26 cellular contexts compared by ENCODE assay signal in genomic region chr15:71742964-71743363, GRCh38.
"Had no signal": no experiment of that assay in that cellular context is flagged by ENCODE, and none has a peak within 500 bp of the region (broad histone marks: within the 10 kb centered on the region; RNA-seq: fewer than 3 reads in every experiment).

No MANE protein-coding gene starts in this region.

- H3K9me3 ChIP-seq: Peyer's patch, SJCRH30 had no signal

- ATAC-seq: K562, Right ventricle myocardium inferior, SK-N-SH treated with all-trans-retinoic acid at 6 μM for 48 hours had no signal

- H2AFZ ChIP-seq: PC-9 had no signal

- H3K4me3 ChIP-seq: K562, PC-9, Peyer's patch, SJCRH30 had no signal

- H3K27ac ChIP-seq: HL-60, KMS-11, PC-9, Peyer's patch, SJCRH30 had no signal

- H3K36me3 ChIP-seq: Peyer's patch, SJCRH30 had no signal

- FAIRE-seq: HTR-8/SVneo had no signal

- DNase-seq: Kasumi-1; MV-4-11; NCI-H1048; NCI-H1105; NCI-H1417; NCI-H1436 treated with DMSO at 0.1 percent for 48 hours; NCI-H1694; NCI-H187 treated with DMSO at 0.1 percent for 48 hours; NCI-H2029 treated with DMSO at 0.1 percent for 48 hours; NCI-H226; NCI-H446; NCI-H510A; NCI-H524 treated with DMSO at 0.1 percent for 48 hours; NCI-H69; NCI-H774; NK-92 treated with Interleukin-12 subunit alpha and Interleukin-12 subunit beta, amount 100 ng/mL, for 24 hours; PC-9; Peyer's patch; SHP77 treated with DMSO at 0.1 percent for 48 hours had no signal

- H3K27me3 ChIP-seq: Peyer's patch, SJCRH30 had no signal

- H3K4me2 ChIP-seq: KMS-11, PC-9 had no signal

- H3K9ac ChIP-seq: KMS-11 had no signal
